18 cellular contexts compared by ENCODE assay signal in the genomic region with DNA sequence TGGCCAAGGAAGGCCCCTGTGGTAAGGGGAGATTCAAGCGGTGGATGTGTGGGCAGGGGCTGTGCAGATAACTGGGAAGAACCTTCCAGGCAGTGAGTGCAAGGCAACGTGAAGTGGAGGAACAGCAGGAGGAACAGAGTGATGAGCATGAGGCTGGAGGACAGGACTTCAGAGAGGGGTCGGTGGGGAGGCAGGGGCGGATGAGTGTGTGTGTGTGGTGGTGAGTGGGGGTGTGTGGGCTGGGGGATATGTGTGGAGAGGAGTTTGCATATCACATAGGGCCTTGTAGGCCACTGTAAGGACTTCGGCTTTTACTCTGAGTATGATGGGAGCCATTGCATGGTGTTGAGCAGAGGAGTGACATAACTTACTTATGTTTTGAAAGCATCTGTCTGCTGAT.
DNase-seq lines count a peak whose midpoint lies in the region; ATAC-seq and TF ChIP-seq lines count a peak whose summit lies in the region.
"Had no signal": no experiment of that assay in that cellular context is flagged by ENCODE, and none has a peak within 500 bp of the region (broad histone marks: within the 10 kb centered on the region; RNA-seq: fewer than 3 reads in every experiment).

No MANE protein-coding gene starts in this region.

- peaks cover 21% of the 10 kb centered on the region for H3K4me1 Mint-ChIP-seq in stimulated activated memory B cell treated with anti-CD40 and anti-IgM and Interleukin-4, amounts not matched to agents 10 μg/mL and 1 μg/mL and 100 μg/mL, for 72 hours

- no peak overlapping the region for H3K9ac ChIP-seq in MM.1S (ENCODE audit: low read length)
- H3K9ac ChIP-seq in mesenchymal stem cell (ENCODE audit: low read length), result no peak overlapping the region

- H3K79me1 ChIP-seq in mesenchymal stem cell (replicated peaks; ENCODE audit: low read length, poor library complexity, severe bottlenecking), result no peaks in the 10 kb centered on the region

- H3K27ac Mint-ChIP-seq in stimulated activated memory B cell treated with anti-CD40 and anti-IgM and Interleukin-4, amounts not matched to agents 10 μg/mL and 1 μg/mL and 100 μg/mL, for 72 hours, result peak overlapping the region; percentile 50

- H3K36me3 ChIP-seq in HEK293 (ENCODE audit: control insufficient read depth in 2 of 2, insufficient read depth in 1 of 2, low read length in 2 of 2) (no peaks in the 10 kb centered on the region), MM.1S (replicated peaks; ENCODE audit: insufficient read depth, low read length) (no peaks in the 10 kb centered on the region), mesenchymal stem cell (ENCODE audit: control insufficient read depth in 1 of 2, insufficient read depth in 2 of 2, low read depth in 1 of 2, low read length in 2 of 2) (no peaks in the 10 kb centered on the region)
- H3K36me3 ChIP-seq: BE2C had no signal

- WGBS in mesenchymal stem cell, result 94% methylated on average over 5 of the region's 5 CpGs

- no peaks in the 10 kb centered on the region for H3K27me3 Mint-ChIP-seq in stimulated activated memory B cell treated with anti-CD40 and anti-IgM and Interleukin-4, amounts not matched to agents 10 μg/mL and 1 μg/mL and 100 μg/mL, for 72 hours

- no peaks in the 10 kb centered on the region for H3F3A ChIP-seq in MM.1S (ENCODE audit: insufficient read depth, low read length)

- H3K9me3 Mint-ChIP-seq in stimulated activated memory B cell treated with anti-CD40 and anti-IgM and Interleukin-4, amounts not matched to agents 10 μg/mL and 1 μg/mL and 100 μg/mL, for 72 hours, result no peaks in the 10 kb centered on the region
- H3K9me3 Mint-ChIP-seq: CD8-positive, alpha-beta memory T cell had no signal

- H3K9me3 ChIP-seq in HEK293 (ENCODE audit: control insufficient read depth, insufficient read depth, low read depth, low read length) (no peaks in the 10 kb centered on the region), MM.1S (replicated peaks; ENCODE audit: insufficient read depth, low read length) (no peaks in the 10 kb centered on the region), mesenchymal stem cell (ENCODE audit: control insufficient read depth, low read length) (peaks cover 14% of the 10 kb centered on the region)
- H3K9me3 ChIP-seq: BE2C, Caco-2 had no signal

- no peak overlapping the region for H2BK15ac ChIP-seq in mesenchymal stem cell (ENCODE audit: low read depth, poor library complexity, severe bottlenecking)

- no peaks in the 10 kb centered on the region for H3K27me3 ChIP-seq in MM.1S (replicated peaks; ENCODE audit: insufficient read depth, low read length)
- peaks cover 0 to under 1% of the 10 kb centered on the region in 2 experiments for H3K27me3 ChIP-seq in mesenchymal stem cell (ENCODE audit: control insufficient read depth in 1 of 2, insufficient read depth in 1 of 2, low read length in 2 of 2)
- H3K27me3 ChIP-seq: BE2C had no signal

- no peak for TF ChIP-seq CTCF in HEK293 (tag by site-specific recombination; IDR thresholded peaks at IDR 0.05)
- no peak for TF ChIP-seq CTCF in MM.1S (IDR thresholded peaks at IDR 0.05; ENCODE audit: low read length)

- H3K4me2 ChIP-seq in MM.1S (ENCODE audit: low read depth, low read length) (no peak overlapping the region), mesenchymal stem cell (ENCODE audit: low read length, poor library complexity, severe bottlenecking) (no peak overlapping the region)
- H3K4me2 ChIP-seq: A549 had no signal

- peak overlapping the region; percentile 30 for H4K91ac ChIP-seq in mesenchymal stem cell (ENCODE audit: low read length)

- H3K79me2 ChIP-seq in MM.1S (ENCODE audit: low read length), result no peaks in the 10 kb centered on the region

- H3K4me1 ChIP-seq in HEK293 (ENCODE audit: control insufficient read depth, insufficient read depth, low read length), result 0 out of 2 replicates have a peak, but pooled peaks cover 2% of the 10 kb centered on the region
- H3K4me1 ChIP-seq in MM.1S (ENCODE audit: low read length), result peaks cover 4% of the 10 kb centered on the region; the same call in 1 of the 2 replicates
- peaks cover 7% of the 10 kb centered on the region for H3K4me1 ChIP-seq in mesenchymal stem cell (ENCODE audit: control insufficient read depth, insufficient read depth, low read depth, low read length)
- H3K4me1 ChIP-seq: Caco-2 had no signal

- no peak overlapping the region for H3K4me3 Mint-ChIP-seq in stimulated activated memory B cell treated with anti-CD40 and anti-IgM and Interleukin-4, amounts not matched to agents 10 μg/mL and 1 μg/mL and 100 μg/mL, for 72 hours
- H3K4me3 Mint-ChIP-seq: CD8-positive, alpha-beta memory T cell had no signal

- no peak overlapping the region for H3K27ac ChIP-seq in HEK293 (ENCODE audit: extremely low read depth, low read depth, low read length)
- H3K27ac ChIP-seq in MM.1S (ENCODE audit: low read length), result no peak overlapping the region
- no peak overlapping the region for H3K27ac ChIP-seq in mesenchymal stem cell (ENCODE audit: low read length, poor library complexity, severe bottlenecking)
- H3K27ac ChIP-seq: A549, C4-2B, HL-60 had no signal

- ATAC-seq in stimulated activated memory B cell treated with anti-CD40 and anti-IgM and Interleukin-4, amounts not matched to agents 10 μg/mL and 1 μg/mL and 100 μg/mL, for 72 hours, result no peak
- no peak for ATAC-seq in HG02763 (IDR thresholded peaks at IDR 0.05; ENCODE audit: unreplicated experiment)
- no peak for ATAC-seq in GM21381 (IDR thresholded peaks at IDR 0.05; ENCODE audit: unreplicated experiment)
- ATAC-seq: A549, K562 had no signal

- peak overlapping the region in 1 of 2 experiments; percentile 23 for H2BK12ac ChIP-seq in mesenchymal stem cell (ENCODE audit: low read length in 2 of 2)

- H4K8ac ChIP-seq in mesenchymal stem cell (ENCODE audit: low read length), result no peak overlapping the region

- H3K18ac ChIP-seq in mesenchymal stem cell (ENCODE audit: low read depth in 1 of 2, low read length in 2 of 2), result no peak overlapping the region

- H2AK5ac ChIP-seq in mesenchymal stem cell (ENCODE audit: low read length, severe bottlenecking), result no peak overlapping the region

- H3K23ac ChIP-seq in mesenchymal stem cell (ENCODE audit: low read length in 2 of 2), result no peak overlapping the region

- H2AFZ ChIP-seq in MM.1S (ENCODE audit: low read length) (no peak overlapping the region), mesenchymal stem cell (ENCODE audit: low read depth, low read length) (no peak overlapping the region)
- H2AFZ ChIP-seq: GM23248 had no signal

- no peak overlapping the region for H3K4me3 ChIP-seq in HEK293 (ENCODE audit: low read depth, low read length)
- no peak overlapping the region for H3K4me3 ChIP-seq in MM.1S (ENCODE audit: low read length)
- no peak overlapping the region for H3K4me3 ChIP-seq in mesenchymal stem cell (ENCODE audit: insufficient read depth in 1 of 2, low read depth in 1 of 2, low read length in 2 of 2)
- H3K4me3 ChIP-seq: A549, GM23248, K562 had no signal

- H2BK120ac ChIP-seq in mesenchymal stem cell (ENCODE audit: low read depth, low read length), result no peak overlapping the region

- no peak overlapping the region for H3K14ac ChIP-seq in mesenchymal stem cell (ENCODE audit: low read length in 2 of 2)

- no peak overlapping the region for H2BK5ac ChIP-seq in mesenchymal stem cell (ENCODE audit: low read depth, low read length, poor library complexity, severe bottlenecking)

- CTCF ChIA-PET in HEK293 (lab: Yijun Ruan, JAX), result interaction anchor here (0.7 to 1.4 kb wide), 5 partner anchors 9 to 381 kb away, joined by 3 to 5 read pairs (median 4); no protein-coding TSS in a partner anchor

- DNase-seq in MM.1S (peak; percentile 1), mesenchymal stem cell (no peak), NCI-H446 treated with DMSO at 0.1 percent for 48 hours (lab: John Stamatoyannopoulos, UW) (no peak)
- DNase-seq: Caco-2; CD8-positive, alpha-beta memory T cell; DND-41; GDM1; GM23248; H7 had no signal

- no peak overlapping the region for H3K4ac ChIP-seq in mesenchymal stem cell (ENCODE audit: low read depth in 1 of 2, low read length in 2 of 2)

- H3K9me2 ChIP-seq in MM.1S (replicated peaks; ENCODE audit: insufficient read depth, low read length), result no peaks in the 10 kb centered on the region

- no peaks in the 10 kb centered on the region for H3K36me3 Mint-ChIP-seq in stimulated activated memory B cell treated with anti-CD40 and anti-IgM and Interleukin-4, amounts not matched to agents 10 μg/mL and 1 μg/mL and 100 μg/mL, for 72 hours
- H3K36me3 Mint-ChIP-seq: CD8-positive, alpha-beta memory T cell had no signal

- POLR2A ChIA-PET in HEK293 (lab: Yijun Ruan, JAX), result no interaction called here

- no peaks in the 10 kb centered on the region for H4K20me1 ChIP-seq in MM.1S (ENCODE audit: insufficient read depth, low read length)

TF ChIP-seq in HEK293, 187 proteins besides CTCF, POLR2A, EP300 and RAD21:
- peak; percentile 79 for TF ChIP-seq EGR2 (tag by site-specific recombination; IDR thresholded peaks at IDR 0.05; ENCODE audit: low read depth)
- TF ChIP-seq ZFHX2 (tag by site-specific recombination; conservative IDR thresholded peaks at IDR 0.05), result peak; percentile 76
- TF ChIP-seq ZNF610 (tag by site-specific recombination; IDR thresholded peaks at IDR 0.05; ENCODE audit: borderline replicate concordance), result no peak
